ENCODE assay signal across 6 cellular contexts in the genomic region with DNA sequence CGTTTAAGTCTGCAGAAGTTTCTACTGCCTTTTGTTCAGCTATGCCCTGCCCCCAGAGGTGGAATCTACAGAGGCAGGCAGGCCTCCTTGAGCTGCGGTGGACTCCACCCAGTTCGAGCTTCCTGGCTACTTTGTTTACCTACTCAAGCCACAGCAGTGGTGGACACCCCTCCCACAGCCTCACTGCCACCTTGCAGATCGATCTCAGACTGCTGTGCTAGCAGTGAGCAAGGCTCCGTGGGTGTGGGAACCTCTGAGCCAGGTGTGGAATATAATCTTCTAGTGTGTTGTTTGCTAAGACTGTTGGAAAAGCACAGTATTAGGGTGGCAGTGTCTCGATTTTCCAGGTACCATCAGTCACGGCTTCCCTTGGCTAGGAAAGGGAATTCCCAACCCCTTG. TPM values are rescaled to one million over a fixed set of nuclear protein-coding genes. Genes with fewer than 3 reads are reported as not detected.
"Had no signal": no experiment of that assay in that cellular context is flagged by ENCODE, and none has a peak within 500 bp of the region (broad histone marks: within the 10 kb centered on the region; RNA-seq: fewer than 3 reads in every experiment).

No MANE protein-coding gene starts in this region.

RNA-seq across cellular contexts. Expression of a gene that starts 56.3 kb away (rescaled TPM):
- total RNA-seq: LHCN-M2, MCF 10A, OCI-LY7, Right ventricle myocardium superior, SJSA1 had no signal
- polyA plus RNA-seq: SK-N-SH had no signal
